In genomic region chr3:126155280-126155640, GRCh38 we compare ENCODE assay signal across 19 cellular contexts. TPM values are rescaled to one million over a fixed set of nuclear protein-coding genes. Genes with fewer than 3 reads are reported as not detected.
"Had no signal": no experiment of that assay in that cellular context is flagged by ENCODE, and none has a peak within 500 bp of the region (broad histone marks: within the 10 kb centered on the region; RNA-seq: fewer than 3 reads in every experiment).

No MANE protein-coding gene starts in this region.

- H3K27ac Mint-ChIP-seq: activated naive CD4-positive, alpha-beta T cell treated with anti-CD3 and anti-CD28 coated beads for 36 hours; dendritic cell treated with granulocyte-macrophage colony-stimulating factor and Interleukin-4, amounts not matched to agents 40 ng/mL and 50 ng/mL, for 4 days had no signal

- H3K4me3 Mint-ChIP-seq: activated naive CD4-positive, alpha-beta T cell treated with anti-CD3 and anti-CD28 coated beads for 36 hours; activated T-cell treated with anti-CD3 and anti-CD28 coated beads, Interleukin-2, amount 50 U/mL, for 4 hours; dendritic cell treated with granulocyte-macrophage colony-stimulating factor and Interleukin-4, amounts not matched to agents 40 ng/mL and 50 ng/mL, for 4 days had no signal

- ATAC-seq: activated T-cell treated with anti-CD3 and anti-CD28 coated beads, Interleukin-2, amount 50 U/mL, for 4 hours; body of pancreas; stimulated activated naive CD8-positive, alpha-beta T cell treated with anti-CD3 and anti-CD28 coated beads, Interleukin-15, Interleukin-2, amounts not matched to agents 100 U/mL and 50 U/mL, for 24 hours had no signal

- H3K27me3 ChIP-seq: body of pancreas, sigmoid colon had no signal

- H3K27me3 Mint-ChIP-seq: dendritic cell treated with granulocyte-macrophage colony-stimulating factor and Interleukin-4, amounts not matched to agents 40 ng/mL and 50 ng/mL, for 4 days had no signal

- H3K4me1 ChIP-seq: sigmoid colon had no signal

- DNase-seq: activated CD4-positive, alpha-beta T cell treated with anti-CD3 and anti-CD28 coated beads for 1 hour; activated CD8-positive, alpha-beta memory T cell treated with anti-CD3 and anti-CD28 coated beads, Interleukin-2, amount 50 U/mL, for 48 hours; activated naive CD4-positive, alpha-beta T cell treated with anti-CD3 and anti-CD28 coated beads for 36 hours; activated T-cell treated with anti-CD3 and anti-CD28 coated beads, Interleukin-2, amount 50 U/mL, for 4 hours; effector CD4-positive, alpha-beta T cell; foreskin fibroblast; mesenchymal stem cell; occipital lobe; sigmoid colon; SK-N-SH; stimulated activated CD4-positive, alpha-beta T cell treated with anti-CD3 and anti-CD28 coated beads, Interleukin-4, amount 100 ng/mL, for 1 hour; stimulated activated naive CD8-positive, alpha-beta T cell treated with anti-CD3 and anti-CD28 coated beads, Interleukin-15, Interleukin-2, amounts not matched to agents 100 U/mL and 50 U/mL, for 24 hours had no signal

- H3K27ac ChIP-seq: body of pancreas, sigmoid colon had no signal

- H3K36me3 ChIP-seq: sigmoid colon had no signal

- H3K4me3 ChIP-seq: body of pancreas, sigmoid colon had no signal

- H3K9me3 ChIP-seq: body of pancreas, sigmoid colon, SK-N-SH had no signal

- H3K9me3 Mint-ChIP-seq: activated naive CD4-positive, alpha-beta T cell treated with anti-CD3 and anti-CD28 coated beads for 36 hours; activated T-cell treated with anti-CD3 and anti-CD28 coated beads, Interleukin-2, amount 50 U/mL, for 4 hours; dendritic cell treated with granulocyte-macrophage colony-stimulating factor and Interleukin-4, amounts not matched to agents 40 ng/mL and 50 ng/mL, for 4 days had no signal

RNA-seq across cellular contexts. Expression of gene ALDH1L1, which starts 25.1 kb away (rescaled TPM):
- total RNA-seq: activated CD8-positive, alpha-beta memory T cell treated with anti-CD3 and anti-CD28 coated beads for 36 hours; activated naive CD4-positive, alpha-beta T cell treated with anti-CD3 and anti-CD28 coated beads for 36 hours; fibroblast of lung; glomerular endothelial cell; mononuclear cell had no signal
- polyA plus RNA-seq: fibroblast of lung, neural cell, SK-N-SH had no signal
